Comparison of ENCODE assay signal across 8 cellular contexts in the genomic region with DNA sequence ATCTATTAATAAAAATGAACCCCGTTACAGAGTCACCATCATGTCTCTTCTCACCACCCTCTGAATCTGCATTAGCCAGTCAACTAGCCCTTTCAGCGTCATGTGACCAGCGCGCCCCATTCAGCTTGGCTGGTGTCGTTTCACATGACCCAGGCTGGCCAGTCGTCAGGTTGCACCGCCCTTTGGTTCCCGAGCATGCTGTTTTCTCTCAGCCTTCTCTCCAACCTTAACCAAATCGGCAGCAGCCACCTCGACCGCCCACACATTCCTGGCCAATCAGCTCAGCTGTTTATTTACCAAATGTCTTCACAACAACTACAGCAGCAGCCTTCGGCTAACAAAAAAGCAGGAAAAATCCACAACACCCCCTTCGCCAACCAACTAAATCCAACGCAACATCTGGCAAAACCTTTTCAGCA. TPM values are rescaled to one million over a fixed set of nuclear protein-coding genes. Genes with fewer than 3 reads are reported as not detected.
A peak's percentile ranks its signal among the peaks of the same experiment; 100 is the strongest.
DNase-seq lines count a peak whose midpoint lies in the region; ATAC-seq and TF ChIP-seq lines count a peak whose summit lies in the region.

No MANE protein-coding gene starts in this region.

- peak overlapping the region in 6 of 7 donors; percentile 0 to 90 (median 60) for H3K27ac Mint-ChIP-seq in CD14-positive monocyte

- H3K4me3 Mint-ChIP-seq in CD14-positive monocyte: peak overlapping the region in 1 of 2 donors; percentile 41

- intact Hi-C loops in CD14-positive monocyte (cut with micrococcal nuclease): loop anchor here in 1 of 2 donors (10.0 kb wide), 1 partner anchor 155 kb away; a partner anchor contains a TSS

- H3K27me3 ChIP-seq in adipocyte (replicated peaks; ENCODE audit: control insufficient read depth, insufficient read depth, low read length): no peaks in the 10 kb centered on the region
- H3K27me3 ChIP-seq in iPS-20b (ENCODE audit: insufficient read depth, low read length): no peaks in the 10 kb centered on the region

- TF ChIP-seq POLR2A in GM18505 (IDR thresholded peaks at IDR 0.05; ENCODE audit: borderline replicate concordance, extremely low read depth, insufficient read depth, insufficient read length): no peak

- no peak overlapping the region for H3K27ac ChIP-seq in iPS-20b (ENCODE audit: low read length)

- H3K4me3 ChIP-seq in adipocyte (ENCODE audit: low read length): peak overlapping the region; percentile 96
- H3K4me3 ChIP-seq in iPS-20b (ENCODE audit: low read length): peak overlapping the region; percentile 95; the same call in 1 of the 2 replicates

- H3K36me3 Mint-ChIP-seq in CD14-positive monocyte: peaks cover 80 to 84% of the 10 kb centered on the region in 2 donors

- H3K36me3 ChIP-seq in adipocyte (ENCODE audit: control insufficient read depth, insufficient read depth, low read length, severe bottlenecking) (peaks cover 90% of the 10 kb centered on the region), iPS-20b (ENCODE audit: insufficient read depth, low read depth, low read length) (peaks cover 98% of the 10 kb centered on the region)

- no peaks in the 10 kb centered on the region for H3K9me3 Mint-ChIP-seq in CD14-positive monocyte

- ATAC-seq in SK-N-SH treated with all-trans-retinoic acid at 6 μM for 48 hours: peak; percentile 42
- no peak for ATAC-seq in GM18505 (IDR thresholded peaks at IDR 0.05; ENCODE audit: unreplicated experiment)
- ATAC-seq in GM18873 (IDR thresholded peaks at IDR 0.05; ENCODE audit: low FRiP score, unreplicated experiment): no peak
- ATAC-seq in HG02588 (IDR thresholded peaks at IDR 0.05; ENCODE audit: unreplicated experiment): no peak

- H3K4me1 ChIP-seq in adipocyte (ENCODE audit: control insufficient read depth, insufficient read depth, low read length) (peaks cover 76% of the 10 kb centered on the region), iPS-20b (ENCODE audit: insufficient read depth, low read length) (peaks cover 6% of the 10 kb centered on the region; the same call in 1 of the 2 replicates)

- H3K9me3 ChIP-seq in adipocyte (ENCODE audit: control insufficient read depth, low read length) (no peaks in the 10 kb centered on the region), iPS-20b (ENCODE audit: insufficient read depth, low read depth, low read length) (no peaks in the 10 kb centered on the region)

- H3K4me1 Mint-ChIP-seq in CD14-positive monocyte: peaks cover 50% of the 10 kb centered on the region

- peaks cover 0 to 2% (median 0%) of the 10 kb centered on the region in 3 donors for H3K27me3 Mint-ChIP-seq in CD14-positive monocyte (ENCODE audit: low read depth in 3 of 3)

- DNase-seq in CD14-positive monocyte (ENCODE audit: low spot score) (no peak), adipocyte (ENCODE audit: low read depth) (peak; percentile 55)
- DNase-seq in stimulated activated CD4-positive, alpha-beta T cell treated with anti-CD3 and anti-CD28 coated beads, Interleukin-1b, Interleukin-23, amount 100 ng/mL, for 48 hours: peak; percentile 80

- peak overlapping the region; percentile 100 for H3K9ac ChIP-seq in adipocyte (ENCODE audit: low read length)
- H3K9ac ChIP-seq in iPS-20b (ENCODE audit: low read depth, low read length): no peak overlapping the region

- no peak for TF ChIP-seq CTCF in CD14-positive monocyte (IDR thresholded peaks at IDR 0.05)

TF ChIP-seq in SK-N-SH treated with all-trans-retinoic acid at 6 μM for 48 hours, 23 proteins besides CTCF, POLR2A, EP300 and RAD21:
- TF ChIP-seq ZFP30 (CRISPR knock-in tag; IDR thresholded peaks at IDR 0.05) (no peak), ESRRG (CRISPR knock-in tag; IDR thresholded peaks at IDR 0.05) (no peak), OSR1 (CRISPR knock-in tag; IDR thresholded peaks at IDR 0.05) (no peak), ARNTL (CRISPR knock-in tag; IDR thresholded peaks at IDR 0.05; ENCODE audit: borderline replicate concordance, low read depth) (no peak), RARB (CRISPR knock-in tag; IDR thresholded peaks at IDR 0.05) (no peak), ZNF8 (CRISPR knock-in tag; IDR thresholded peaks at IDR 0.05) (no peak), ZFP3 (CRISPR knock-in tag; IDR thresholded peaks at IDR 0.05) (no peak), TCF4 (CRISPR knock-in tag; IDR thresholded peaks at IDR 0.05; ENCODE audit: borderline replicate concordance) (no peak), BACH2 (CRISPR knock-in tag; IDR thresholded peaks at IDR 0.05; ENCODE audit: borderline replicate concordance) (no peak), ZNF70 (CRISPR knock-in tag; IDR thresholded peaks at IDR 0.05) (no peak), SNAI2 (CRISPR knock-in tag; IDR thresholded peaks at IDR 0.05) (no peak), ZC3H10 (CRISPR knock-in tag; IDR thresholded peaks at IDR 0.05) (no peak)
- TF ChIP-seq, protein P1, sequence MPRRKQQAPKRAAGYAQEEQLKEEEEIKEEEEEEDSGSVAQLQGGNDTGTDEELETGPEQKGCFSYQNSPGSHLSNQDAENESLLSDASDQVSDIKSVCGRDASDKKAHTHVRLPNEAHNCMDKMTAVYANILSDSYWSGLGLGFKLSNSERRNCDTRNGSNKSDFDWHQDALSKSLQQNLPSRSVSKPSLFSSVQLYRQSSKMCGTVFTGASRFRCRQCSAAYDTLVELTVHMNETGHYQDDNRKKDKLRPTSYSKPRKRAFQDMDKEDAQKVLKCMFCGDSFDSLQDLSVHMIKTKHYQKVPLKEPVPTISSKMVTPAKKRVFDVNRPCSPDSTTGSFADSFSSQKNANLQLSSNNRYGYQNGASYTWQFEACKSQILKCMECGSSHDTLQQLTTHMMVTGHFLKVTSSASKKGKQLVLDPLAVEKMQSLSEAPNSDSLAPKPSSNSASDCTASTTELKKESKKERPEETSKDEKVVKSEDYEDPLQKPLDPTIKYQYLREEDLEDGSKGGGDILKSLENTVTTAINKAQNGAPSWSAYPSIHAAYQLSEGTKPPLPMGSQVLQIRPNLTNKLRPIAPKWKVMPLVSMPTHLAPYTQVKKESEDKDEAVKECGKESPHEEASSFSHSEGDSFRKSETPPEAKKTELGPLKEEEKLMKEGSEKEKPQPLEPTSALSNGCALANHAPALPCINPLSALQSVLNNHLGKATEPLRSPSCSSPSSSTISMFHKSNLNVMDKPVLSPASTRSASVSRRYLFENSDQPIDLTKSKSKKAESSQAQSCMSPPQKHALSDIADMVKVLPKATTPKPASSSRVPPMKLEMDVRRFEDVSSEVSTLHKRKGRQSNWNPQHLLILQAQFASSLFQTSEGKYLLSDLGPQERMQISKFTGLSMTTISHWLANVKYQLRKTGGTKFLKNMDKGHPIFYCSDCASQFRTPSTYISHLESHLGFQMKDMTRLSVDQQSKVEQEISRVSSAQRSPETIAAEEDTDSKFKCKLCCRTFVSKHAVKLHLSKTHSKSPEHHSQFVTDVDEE (CRISPR knock-in tag; IDR thresholded peaks at IDR 0.05): no peak
- TF ChIP-seq, protein P2, sequence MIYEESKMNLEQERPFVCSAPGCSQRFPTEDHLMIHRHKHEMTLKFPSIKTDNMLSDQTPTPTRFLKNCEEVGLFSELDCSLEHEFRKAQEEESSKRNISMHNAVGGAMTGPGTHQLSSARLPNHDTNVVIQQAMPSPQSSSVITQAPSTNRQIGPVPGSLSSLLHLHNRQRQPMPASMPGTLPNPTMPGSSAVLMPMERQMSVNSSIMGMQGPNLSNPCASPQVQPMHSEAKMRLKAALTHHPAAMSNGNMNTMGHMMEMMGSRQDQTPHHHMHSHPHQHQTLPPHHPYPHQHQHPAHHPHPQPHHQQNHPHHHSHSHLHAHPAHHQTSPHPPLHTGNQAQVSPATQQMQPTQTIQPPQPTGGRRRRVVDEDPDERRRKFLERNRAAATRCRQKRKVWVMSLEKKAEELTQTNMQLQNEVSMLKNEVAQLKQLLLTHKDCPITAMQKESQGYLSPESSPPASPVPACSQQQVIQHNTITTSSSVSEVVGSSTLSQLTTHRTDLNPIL (CRISPR knock-in tag; IDR thresholded peaks at IDR 0.05; ENCODE audit: low read depth): no peak
- TF ChIP-seq, protein P3, sequence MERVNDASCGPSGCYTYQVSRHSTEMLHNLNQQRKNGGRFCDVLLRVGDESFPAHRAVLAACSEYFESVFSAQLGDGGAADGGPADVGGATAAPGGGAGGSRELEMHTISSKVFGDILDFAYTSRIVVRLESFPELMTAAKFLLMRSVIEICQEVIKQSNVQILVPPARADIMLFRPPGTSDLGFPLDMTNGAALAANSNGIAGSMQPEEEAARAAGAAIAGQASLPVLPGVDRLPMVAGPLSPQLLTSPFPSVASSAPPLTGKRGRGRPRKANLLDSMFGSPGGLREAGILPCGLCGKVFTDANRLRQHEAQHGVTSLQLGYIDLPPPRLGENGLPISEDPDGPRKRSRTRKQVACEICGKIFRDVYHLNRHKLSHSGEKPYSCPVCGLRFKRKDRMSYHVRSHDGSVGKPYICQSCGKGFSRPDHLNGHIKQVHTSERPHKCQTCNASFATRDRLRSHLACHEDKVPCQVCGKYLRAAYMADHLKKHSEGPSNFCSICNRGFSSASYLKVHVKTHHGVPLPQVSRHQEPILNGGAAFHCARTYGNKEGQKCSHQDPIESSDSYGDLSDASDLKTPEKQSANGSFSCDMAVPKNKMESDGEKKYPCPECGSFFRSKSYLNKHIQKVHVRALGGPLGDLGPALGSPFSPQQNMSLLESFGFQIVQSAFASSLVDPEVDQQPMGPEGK (CRISPR knock-in tag; IDR thresholded peaks at IDR 0.05; ENCODE audit: borderline replicate concordance): no peak

RNA-seq across cellular contexts. Expression of a gene that starts 5.6 kb away (rescaled TPM):
- polyA plus RNA-seq in CD14-positive monocyte: 100 to 1,000 TPM; 297 to 341 TPM

RNA-seq across cellular contexts. Expression of a gene that starts 52.5 kb away (rescaled TPM):
- 10 to 100 TPM; 57.1 to 95.7 TPM for polyA plus RNA-seq in CD14-positive monocyte
